14 cellular contexts compared by ENCODE assay signal in genomic region chr2:164504253-164504652, GRCh38.
DNase-seq lines count a peak whose midpoint lies in the region; ATAC-seq and TF ChIP-seq lines count a peak whose summit lies in the region.
"Had no signal": no experiment of that assay in that cellular context is flagged by ENCODE, and none has a peak within 500 bp of the region (broad histone marks: within the 10 kb centered on the region; RNA-seq: fewer than 3 reads in every experiment).

No MANE protein-coding gene starts in this region.

- intact Hi-C loops in heart right ventricle (cut with DNase I) (no loop called here), sciatic nerve (cut with DNase I) (no loop called here), transverse colon (cut with DNase I; ENCODE audit: low total_unique reads) (no loop called here)

- in situ Hi-C loops in transverse colon (cut with MboI; ENCODE audit: low pct_ligation_motif_present in 1 of 4, low pct_unique_long_range_greater_than_20kb in 1 of 4, low sequenced_read_pairs in 3 of 4), result no loop called here

- TF ChIP-seq EP300 in transverse colon (IDR thresholded peaks at IDR 0.05; ENCODE audit: low read depth), result no peak

- H3K27me3 Mint-ChIP-seq in type B pancreatic cell (no peaks in the 10 kb centered on the region), mesothelial cell of epicardium (ENCODE audit: low read depth) (no peaks in the 10 kb centered on the region)
- H3K27me3 Mint-ChIP-seq: activated CD4-positive, alpha-beta T cell treated with anti-CD3 and anti-CD28 coated beads for 36 hours; activated naive CD4-positive, alpha-beta T cell treated with anti-CD3 and anti-CD28 coated beads, Interleukin-2, amount 50 U/mL, for 24 hours; natural killer cell treated with Interleukin-12 subunit alpha and Interleukin-12 subunit beta and Interleukin-15 and Interleukin-18, amount 100 ng/mL, for 72 hours had no signal

- H3K27ac ChIP-seq in cardiac muscle cell, result no peak overlapping the region
- H3K27ac ChIP-seq in heart right ventricle, result no peak overlapping the region
- H3K27ac ChIP-seq in OCI-LY3 (ENCODE audit: low read length), result no peak overlapping the region
- no peak overlapping the region for H3K27ac ChIP-seq in transverse colon

- H3K4me3 ChIP-seq in cardiac muscle cell, result no peak overlapping the region
- H3K4me3 ChIP-seq in heart right ventricle, result no peak overlapping the region
- H3K4me3 ChIP-seq in OCI-LY3 (ENCODE audit: low read length), result no peak overlapping the region
- no peak overlapping the region for H3K4me3 ChIP-seq in foreskin fibroblast (ENCODE audit: low read depth in 1 of 2, low read length in 2 of 2)
- H3K4me3 ChIP-seq in transverse colon, result no peak overlapping the region

- H3K79me2 ChIP-seq in OCI-LY3 (ENCODE audit: low read length), result no peaks in the 10 kb centered on the region

- TF ChIP-seq CTCF in cardiac muscle cell (IDR thresholded peaks at IDR 0.05; ENCODE audit: low read depth, low read length) (peak; percentile 28), heart right ventricle (IDR thresholded peaks at IDR 0.05) (peak in 1 of 9 donors; percentile 24), OCI-LY3 (IDR thresholded peaks at IDR 0.05; ENCODE audit: low read depth, low read length) (0 out of 2 replicates have a peak, but pooled peaks have one; percentile 16), foreskin fibroblast (IDR thresholded peaks at IDR 0.05; ENCODE audit: low read depth, low read length) (peak; percentile 8), type B pancreatic cell (conservative IDR thresholded peaks at IDR 0.05) (peak; percentile 37), transverse colon (IDR thresholded peaks at IDR 0.05) (no peak), mesothelial cell of epicardium (IDR thresholded peaks at IDR 0.05; ENCODE audit: unreplicated experiment) (no peak)

- H3K9me3 ChIP-seq in cardiac muscle cell (ENCODE audit: low read depth), result no peaks in the 10 kb centered on the region
- H3K9me3 ChIP-seq in heart right ventricle, result no peaks in the 10 kb centered on the region
- H3K9me3 ChIP-seq in OCI-LY3 (ENCODE audit: insufficient read depth, low read length), result no peaks in the 10 kb centered on the region
- H3K9me3 ChIP-seq in transverse colon, result no peaks in the 10 kb centered on the region

- no peak overlapping the region for H3K27ac Mint-ChIP-seq in type B pancreatic cell
- no peak overlapping the region for H3K27ac Mint-ChIP-seq in mesothelial cell of epicardium
- H3K27ac Mint-ChIP-seq: activated CD4-positive, alpha-beta T cell treated with anti-CD3 and anti-CD28 coated beads for 36 hours; activated naive CD4-positive, alpha-beta T cell treated with anti-CD3 and anti-CD28 coated beads, Interleukin-2, amount 50 U/mL, for 24 hours; natural killer cell treated with Interleukin-12 subunit alpha and Interleukin-12 subunit beta and Interleukin-15 and Interleukin-18, amount 100 ng/mL, for 72 hours had no signal

- H4K20me1 ChIP-seq in OCI-LY3 (ENCODE audit: insufficient read depth, low read length), result no peaks in the 10 kb centered on the region

- no peaks in the 10 kb centered on the region for H3K27me3 ChIP-seq in cardiac muscle cell
- no peaks in the 10 kb centered on the region for H3K27me3 ChIP-seq in heart right ventricle
- no peaks in the 10 kb centered on the region for H3K27me3 ChIP-seq in OCI-LY3 (ENCODE audit: low read depth, low read length)
- H3K27me3 ChIP-seq in transverse colon, result no peaks in the 10 kb centered on the region

- no peaks in the 10 kb centered on the region for H3K4me1 ChIP-seq in cardiac muscle cell (ENCODE audit: low read depth)
- no peaks in the 10 kb centered on the region for H3K4me1 ChIP-seq in heart right ventricle
- H3K4me1 ChIP-seq in OCI-LY3 (ENCODE audit: low read length), result no peaks in the 10 kb centered on the region
- no peaks in the 10 kb centered on the region for H3K4me1 ChIP-seq in transverse colon

- H3K9me3 Mint-ChIP-seq in type B pancreatic cell (no peaks in the 10 kb centered on the region), mesothelial cell of epicardium (peaks cover 4% of the 10 kb centered on the region)
- H3K9me3 Mint-ChIP-seq: activated naive CD4-positive, alpha-beta T cell treated with anti-CD3 and anti-CD28 coated beads, Interleukin-2, amount 50 U/mL, for 24 hours; CD14-positive monocyte; natural killer cell treated with Interleukin-12 subunit alpha and Interleukin-12 subunit beta and Interleukin-15 and Interleukin-18, amount 100 ng/mL, for 72 hours had no signal

- ATAC-seq in heart right ventricle (no peak), sciatic nerve (no peak)
- ATAC-seq: activated CD4-positive, alpha-beta T cell treated with anti-CD3 and anti-CD28 coated beads for 36 hours; natural killer cell treated with Interleukin-12 subunit alpha and Interleukin-12 subunit beta and Interleukin-15 and Interleukin-18, amount 100 ng/mL, for 72 hours had no signal

- H3K36me3 Mint-ChIP-seq in type B pancreatic cell, result no peaks in the 10 kb centered on the region
- no peaks in the 10 kb centered on the region for H3K36me3 Mint-ChIP-seq in mesothelial cell of epicardium
- H3K36me3 Mint-ChIP-seq: activated naive CD4-positive, alpha-beta T cell treated with anti-CD3 and anti-CD28 coated beads, Interleukin-2, amount 50 U/mL, for 24 hours; CD14-positive monocyte; natural killer cell treated with Interleukin-12 subunit alpha and Interleukin-12 subunit beta and Interleukin-15 and Interleukin-18, amount 100 ng/mL, for 72 hours had no signal

- H3K4me1 Mint-ChIP-seq in type B pancreatic cell (ENCODE audit: unreplicated experiment) (no peaks in the 10 kb centered on the region), mesothelial cell of epicardium (no peaks in the 10 kb centered on the region)
- H3K4me1 Mint-ChIP-seq: activated CD4-positive, alpha-beta T cell treated with anti-CD3 and anti-CD28 coated beads for 36 hours; activated naive CD4-positive, alpha-beta T cell treated with anti-CD3 and anti-CD28 coated beads, Interleukin-2, amount 50 U/mL, for 24 hours; CD14-positive monocyte had no signal

- 73 to 79% methylated on average over 4 of the region's 4 CpGs for WGBS in heart right ventricle, 2 donors
- 84 to 91% methylated on average over 4 of the region's 4 CpGs for WGBS in transverse colon (ENCODE audit: low coverage in 1 of 2), 2 donors

- no peak overlapping the region for H3K9ac ChIP-seq in OCI-LY3 (ENCODE audit: low read length)

- DNase-seq in cardiac muscle cell (ENCODE audit: low read depth in 1 of 2, low spot score in 1 of 2), result peak in 1 of 2 donors; percentile 10
- no peak for DNase-seq in heart right ventricle
- DNase-seq in foreskin fibroblast, result no peak
- no peak for DNase-seq in type B pancreatic cell (ENCODE audit: extremely low spot score, unreplicated experiment)
- no peak for DNase-seq in sciatic nerve (ENCODE audit: low spot score)
- no peak for DNase-seq in transverse colon
- DNase-seq in mesothelial cell of epicardium (ENCODE audit: low spot score in 2 of 2, unreplicated experiment in 2 of 2), result no peak
- DNase-seq: activated CD4-positive, alpha-beta T cell treated with anti-CD3 and anti-CD28 coated beads for 36 hours; NCI-H187 treated with DMSO at 0.1 percent for 48 hours; stimulated activated naive CD4-positive, alpha-beta T cell had no signal

- no peak overlapping the region for H2AFZ ChIP-seq in OCI-LY3 (ENCODE audit: low read depth, low read length)

- TF ChIP-seq POLR2A in transverse colon (IDR thresholded peaks at IDR 0.05), result no peak

- no peaks in the 10 kb centered on the region for H3K36me3 ChIP-seq in cardiac muscle cell
- no peaks in the 10 kb centered on the region for H3K36me3 ChIP-seq in heart right ventricle
- no peaks in the 10 kb centered on the region for H3K36me3 ChIP-seq in OCI-LY3 (replicated peaks; ENCODE audit: low read depth, low read length)
- H3K36me3 ChIP-seq in transverse colon, result no peaks in the 10 kb centered on the region

- no peak overlapping the region for H3K4me3 Mint-ChIP-seq in type B pancreatic cell
- H3K4me3 Mint-ChIP-seq in mesothelial cell of epicardium, result no peak overlapping the region
- H3K4me3 Mint-ChIP-seq: activated CD4-positive, alpha-beta T cell treated with anti-CD3 and anti-CD28 coated beads for 36 hours; activated naive CD4-positive, alpha-beta T cell treated with anti-CD3 and anti-CD28 coated beads, Interleukin-2, amount 50 U/mL, for 24 hours; CD14-positive monocyte; natural killer cell treated with Interleukin-12 subunit alpha and Interleukin-12 subunit beta and Interleukin-15 and Interleukin-18, amount 100 ng/mL, for 72 hours had no signal

- no peak overlapping the region for H3K4me2 ChIP-seq in OCI-LY3 (ENCODE audit: low read length)

Comparison
In these comparisons a context has a peak if more than half of its experiments do, and no peak if none do; other contexts are left out.
1. CTCF ChIP-seq: peak in cardiac muscle cell (single experiment), OCI-LY3 (single experiment), foreskin fibroblast (single experiment) and type B pancreatic cell (single experiment); none in transverse colon (0 of 5) and mesothelial cell of epicardium (single experiment).